ENCODE assay signal across 8 cellular contexts in the genomic region with DNA sequence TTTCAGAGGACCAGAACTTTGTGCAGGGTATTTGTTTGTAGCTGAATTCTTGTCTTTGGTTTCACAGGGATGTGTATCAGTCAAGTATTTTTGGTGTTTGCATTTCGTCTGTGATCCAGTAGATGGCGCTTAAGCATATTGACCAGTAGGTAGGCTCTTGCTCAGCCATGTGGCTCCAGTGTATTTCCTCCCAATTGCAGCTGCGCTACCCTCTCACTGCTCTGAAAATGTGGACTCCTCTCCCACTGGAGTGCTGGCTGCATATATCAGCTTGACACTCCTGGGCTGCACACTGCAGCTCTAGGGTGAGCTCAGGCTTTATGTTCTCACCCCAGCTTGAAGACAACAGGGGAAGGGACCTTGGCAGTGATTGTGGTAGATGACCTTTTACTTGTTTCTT.
DNase-seq lines count a peak whose midpoint lies in the region; ATAC-seq and TF ChIP-seq lines count a peak whose summit lies in the region.

No MANE protein-coding gene starts in this region.

- no peaks in the 10 kb centered on the region for H3K4me1 ChIP-seq in OCI-LY7 (ENCODE audit: insufficient read depth, low read length, poor library complexity, severe bottlenecking)
- no peaks in the 10 kb centered on the region for H3K4me1 ChIP-seq in right cardiac atrium (ENCODE audit: control insufficient read depth, insufficient read depth, low read length)

- ATAC-seq in activated CD4-positive, alpha-beta T cell treated with anti-CD3 and anti-CD28 coated beads for 36 hours = peak; percentile 53
- ATAC-seq in GM21619 (IDR thresholded peaks at IDR 0.05; ENCODE audit: unreplicated experiment) (peak; percentile 94), right cardiac atrium (no peak)

- H3K27ac Mint-ChIP-seq in activated CD4-positive, alpha-beta T cell treated with anti-CD3 and anti-CD28 coated beads for 36 hours = no peak overlapping the region

- no peaks in the 10 kb centered on the region for H3K36me3 Mint-ChIP-seq in activated CD4-positive, alpha-beta T cell treated with anti-CD3 and anti-CD28 coated beads for 36 hours (ENCODE audit: low read depth)

- H3K4me3 Mint-ChIP-seq in activated CD4-positive, alpha-beta T cell treated with anti-CD3 and anti-CD28 coated beads for 36 hours = no peak overlapping the region

- peak; percentile 13 for DNase-seq in activated CD4-positive, alpha-beta T cell treated with anti-CD3 and anti-CD28 coated beads for 36 hours
- DNase-seq in activated CD4-positive, alpha-beta T cell treated with anti-CD3 and anti-CD28 coated beads, Interleukin-2, amount 50 U/mL, for 48 hours = no peak
- DNase-seq in HL-60 (ENCODE audit: low read depth in 1 of 2, low spot score in 1 of 2) (peak; percentile 14 to 33), OCI-LY7 (ENCODE audit: low spot score) (peak; percentile 57), fibroblast of gingiva (ENCODE audit: low read depth) (peak; percentile 25), skeletal muscle cell (ENCODE audit: low read depth) (peak; percentile 41), right cardiac atrium (no peak)

- H3K4me3 ChIP-seq in HL-60 (replicated peaks; ENCODE audit: insufficient read depth, low read length) (no peak overlapping the region), OCI-LY7 (ENCODE audit: low read depth, low read length, poor library complexity, severe bottlenecking) (no peak overlapping the region), skeletal muscle cell (ENCODE audit: low read depth, low read length) (no peak overlapping the region), right cardiac atrium (ENCODE audit: low read length) (no peak overlapping the region)

- H3K36me3 ChIP-seq in OCI-LY7 (ENCODE audit: insufficient read depth, low read length) = no peaks in the 10 kb centered on the region

- H3K27ac ChIP-seq in HL-60 (replicated peaks) = no peak overlapping the region
- H3K27ac ChIP-seq in OCI-LY7 (ENCODE audit: low read depth, low read length, poor library complexity, severe bottlenecking) = no peak overlapping the region
- H3K27ac ChIP-seq in right cardiac atrium (ENCODE audit: low read length) = no peak overlapping the region

- H3K9me3 Mint-ChIP-seq in activated CD4-positive, alpha-beta T cell treated with anti-CD3 and anti-CD28 coated beads for 36 hours (ENCODE audit: low read depth) = no peaks in the 10 kb centered on the region

- no peaks in the 10 kb centered on the region for H3K9me2 ChIP-seq in OCI-LY7 (ENCODE audit: insufficient read depth, low read length)

- WGBS in right cardiac atrium = 12% methylated on average over 3 of the region's 3 CpGs

- intact Hi-C loops in activated CD4-positive, alpha-beta T cell treated with anti-CD3 and anti-CD28 coated beads for 36 hours (cut with DNase I, micrococcal nuclease) = loop anchor here in 1 of 2 experiments (5.0 kb wide), 1 partner anchor 1265 kb away; a partner anchor contains a TSS
- intact Hi-C loops in OCI-LY7 (cut with micrococcal nuclease; ENCODE audit: unreplicated experiment) = loop anchor here (10.0 kb wide), 1 partner anchor 1412 kb away; no protein-coding TSS in a partner anchor
- intact Hi-C loops in right cardiac atrium (cut with DNase I) = no loop called here

- no peaks in the 10 kb centered on the region for H3K9me3 ChIP-seq in OCI-LY7 (ENCODE audit: low read length)
- H3K9me3 ChIP-seq in right cardiac atrium (ENCODE audit: control insufficient read depth, low read length) = no peaks in the 10 kb centered on the region

- no peak overlapping the region for H3K4me2 ChIP-seq in OCI-LY7 (ENCODE audit: low read length)

- H3K4me1 Mint-ChIP-seq in activated CD4-positive, alpha-beta T cell treated with anti-CD3 and anti-CD28 coated beads for 36 hours = no peaks in the 10 kb centered on the region

- H3K79me2 ChIP-seq in OCI-LY7 (ENCODE audit: insufficient read depth, low read depth, low read length) = no peaks in the 10 kb centered on the region

- TF ChIP-seq CTCF in HL-60 (IDR thresholded peaks at IDR 0.05; ENCODE audit: insufficient read depth, low read length) = peak; percentile 41
- TF ChIP-seq CTCF in OCI-LY7 (conservative IDR thresholded peaks at IDR 0.05; ENCODE audit: low read length) = peak; percentile 82

- POLR2A ChIA-PET in activated CD4-positive, alpha-beta T cell treated with anti-CD3 and anti-CD28 coated beads for 36 hours (lab: Charles Lee) = no interaction called here
- POLR2A ChIA-PET in OCI-LY7 (lab: Charles Lee) = no interaction called here

- H3K27me3 Mint-ChIP-seq in activated CD4-positive, alpha-beta T cell treated with anti-CD3 and anti-CD28 coated beads for 36 hours = no peaks in the 10 kb centered on the region

- no peaks in the 10 kb centered on the region for H3K27me3 ChIP-seq in HL-60 (ENCODE audit: insufficient read depth, poor library complexity, severe bottlenecking)
- H3K27me3 ChIP-seq in right cardiac atrium (ENCODE audit: control insufficient read depth, insufficient read depth) = no peaks in the 10 kb centered on the region

- H2AFZ ChIP-seq in OCI-LY7 (ENCODE audit: low read length) = no peak overlapping the region

- BruUV-seq in OCI-LY7 (replicated peaks; lab: Mats Ljungman, UMichigan) = no TSS peak

- no peaks in the 10 kb centered on the region for H4K20me1 ChIP-seq in OCI-LY7 (ENCODE audit: insufficient read depth, low read length)

- CTCF ChIA-PET in activated CD4-positive, alpha-beta T cell treated with anti-CD3 and anti-CD28 coated beads for 36 hours (lab: Charles Lee) = interaction anchor here (1.1 to 1.8 kb wide), 2 partner anchors 9 to 10 kb away, joined by 3 to 4 read pairs; no protein-coding TSS in a partner anchor
- CTCF ChIA-PET in OCI-LY7 (lab: Charles Lee; ENCODE audit: unreplicated experiment) = no interaction called here

Comparison
In these comparisons a context has a peak if more than half of its experiments do, and no peak if none do; other contexts are left out.
1. DNase-seq: peak in activated CD4-positive, alpha-beta T cell treated with anti-CD3 and anti-CD28 coated beads for 36 hours (single experiment), HL-60 (2 of 2), OCI-LY7 (single experiment), fibroblast of gingiva (single experiment) and skeletal muscle cell (single experiment); none in activated CD4-positive, alpha-beta T cell treated with anti-CD3 and anti-CD28 coated beads, Interleukin-2, amount 50 U/mL, for 48 hours (0 of 2) and right cardiac atrium (0 of 3).
2. ATAC-seq: peak in activated CD4-positive, alpha-beta T cell treated with anti-CD3 and anti-CD28 coated beads for 36 hours (single experiment) and GM21619 (single experiment); none in right cardiac atrium (0 of 2).